ENCODE assay signal across 17 cellular contexts in the genomic region with DNA sequence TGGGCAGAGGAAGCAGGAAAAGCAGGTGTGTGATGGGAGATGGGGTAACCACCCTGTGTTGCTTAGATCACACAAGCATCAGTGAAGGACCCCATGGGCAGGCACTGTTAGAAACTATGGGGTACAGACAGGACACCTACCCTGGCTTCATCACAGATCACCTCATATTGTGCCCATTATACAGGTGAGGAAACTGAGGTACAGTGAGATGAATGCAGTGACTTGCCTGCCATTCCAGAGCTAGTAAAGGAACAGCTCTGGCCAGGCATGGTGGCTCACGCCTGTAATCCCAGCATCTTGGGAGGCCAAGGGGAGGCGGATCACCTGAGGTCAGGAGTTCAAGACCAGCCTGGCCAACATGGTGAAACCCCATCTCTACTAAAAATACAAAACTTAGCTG. TPM values are rescaled to one million over a fixed set of nuclear protein-coding genes. Genes with fewer than 3 reads are reported as not detected.
A peak's percentile ranks its signal among the peaks of the same experiment; 100 is the strongest.
DNase-seq lines count a peak whose midpoint lies in the region; ATAC-seq, FAIRE-seq and TF ChIP-seq lines count a peak whose summit lies in the region.
"Had no signal": no experiment of that assay in that cellular context is flagged by ENCODE, and none has a peak within 500 bp of the region (broad histone marks: within the 10 kb centered on the region; RNA-seq: fewer than 3 reads in every experiment).

No MANE protein-coding gene starts in this region.

- H2BK5ac ChIP-seq in IMR-90 (ENCODE audit: low read depth, low read length, poor library complexity, severe bottlenecking) (no peak overlapping the region), H1 (ENCODE audit: low read depth, low read length) (0 out of 2 replicates have a peak overlapping the region, but pooled peaks have one; percentile 55)

- H3K27me3 Mint-ChIP-seq in activated CD4-positive, alpha-beta T cell treated with anti-CD3 and anti-CD28 coated beads for 36 hours: no peaks in the 10 kb centered on the region

- H3K14ac ChIP-seq in IMR-90 (replicated peaks; ENCODE audit: low read depth, low read length) (no peak overlapping the region), H1 (ENCODE audit: insufficient read length) (no peak overlapping the region)

- intact Hi-C loops in IMR-90 (cut with micrococcal nuclease) (no loop called here), posterior vena cava (cut with DNase I) (loop anchor here in 1 of 2 donors (10.0 kb wide), 1 partner anchor 312 kb away; no protein-coding TSS in a partner anchor)
- intact Hi-C loops in activated CD4-positive, alpha-beta T cell treated with anti-CD3 and anti-CD28 coated beads for 36 hours (cut with DNase I, micrococcal nuclease): no loop called here

- peaks cover 0 to 2% of the 10 kb centered on the region in 2 experiments; a peak in 1 of 4 replicates for H3K79me1 ChIP-seq in IMR-90 (ENCODE audit: low read depth in 1 of 2, low read length in 2 of 2)
- H3K79me1 ChIP-seq in H1 (ENCODE audit: low read depth, low read length): no peaks in the 10 kb centered on the region

- H3K36me3 Mint-ChIP-seq in activated CD4-positive, alpha-beta T cell treated with anti-CD3 and anti-CD28 coated beads for 36 hours (ENCODE audit: low read depth): no peaks in the 10 kb centered on the region
- H3K36me3 Mint-ChIP-seq: CD8-positive, alpha-beta T cell had no signal

- H2BK120ac ChIP-seq in IMR-90 (ENCODE audit: low read depth, low read length) (no peak overlapping the region), H1 (replicated peaks; ENCODE audit: low read depth, low read length) (no peak overlapping the region)

- H4K20me1 ChIP-seq in IMR-90 (ENCODE audit: insufficient read depth, low read length): peaks cover 6% of the 10 kb centered on the region; the same call in 1 of the 2 replicates
- no peaks in the 10 kb centered on the region for H4K20me1 ChIP-seq in H1 (replicated peaks in 1 of 2; ENCODE audit: control insufficient read depth in 1 of 2, insufficient read depth in 2 of 2, low read length in 2 of 2)

- H3K36me3 ChIP-seq in IMR-90 (ENCODE audit: control insufficient read depth, insufficient read depth, low read length): peaks cover 3% of the 10 kb centered on the region; the same call in 1 of the 2 replicates
- no peaks in the 10 kb centered on the region; a peak in 1 of 8 replicates for H3K36me3 ChIP-seq in H1 (ENCODE audit: control insufficient read depth in 2 of 4, insufficient read depth in 4 of 4, low read length in 3 of 4)

- no peak for ATAC-seq in IMR-90 (ENCODE audit: low read depth)
- no peak for ATAC-seq in activated CD4-positive, alpha-beta T cell treated with anti-CD3 and anti-CD28 coated beads for 36 hours
- ATAC-seq: CD8-positive, alpha-beta T cell; GM23338; HCT116 had no signal

- no peak overlapping the region for H3K23ac ChIP-seq in IMR-90 (ENCODE audit: low read depth, low read length)
- H3K23ac ChIP-seq in H1 (ENCODE audit: insufficient read length): no peak overlapping the region

- no peak for DNase-seq in IMR-90
- no peak for DNase-seq in H1 (ENCODE audit: low read depth in 1 of 2, low spot score in 2 of 2)
- DNase-seq in posterior vena cava (ENCODE audit: low spot score): peak; percentile 30
- no peak for DNase-seq in activated CD4-positive, alpha-beta T cell treated with anti-CD3 and anti-CD28 coated beads for 36 hours
- DNase-seq in AG20443 (ENCODE audit: low spot score): no peak
- no peak for DNase-seq in NCI-H1048 (lab: John Stamatoyannopoulos, UW)
- no peak for DNase-seq in RWPE1 (ENCODE audit: low spot score)
- DNase-seq: Calu3; CD8-positive, alpha-beta T cell; DMS79 treated with DMSO at 0.1 percent for 48 hours; GF-D8; HFFc6 had no signal

- peaks cover 2% of the 10 kb centered on the region; the same call in 1 of the 2 replicates for H3K9me1 ChIP-seq in IMR-90 (ENCODE audit: insufficient read depth, low read length)

- H4K5ac ChIP-seq in IMR-90 (ENCODE audit: low read depth, low read length) (no peak overlapping the region), H1 (ENCODE audit: insufficient read length, low read depth, low read length) (no peak overlapping the region)

- H3K4ac ChIP-seq in IMR-90 (ENCODE audit: low read depth, low read length): no peak overlapping the region
- no peak overlapping the region for H3K4ac ChIP-seq in H1 (replicated peaks; ENCODE audit: insufficient read length, low read depth, low read length)

- H3K56ac ChIP-seq in IMR-90 (ENCODE audit: extremely low read depth, insufficient read depth, low read length) (no peak overlapping the region), H1 (replicated peaks; ENCODE audit: insufficient read length, low read depth, low read length) (no peak overlapping the region)

- CTCF ChIA-PET in IMR-90 (lab: Yijun Ruan, JAX) (no interaction called here), H1 (lab: Charles Lee; ENCODE audit: partially characterized antibody) (interaction anchor here (1.0 to 6.1 kb wide), 8 partner anchors 19 to 112 kb away, joined by 3 to 163 read pairs (median 4); no protein-coding TSS in a partner anchor), RWPE1 (lab: Yijun Ruan, JAX) (interaction anchor here (1.3 kb wide), 1 partner anchor 112 kb away, joined by 7 read pairs; no protein-coding TSS in a partner anchor)
- CTCF ChIA-PET in activated CD4-positive, alpha-beta T cell treated with anti-CD3 and anti-CD28 coated beads for 36 hours (lab: Charles Lee): interaction anchor here (0.6 to 0.8 kb wide), 2 partner anchors 10 to 15 kb away, joined by 4 to 6 read pairs; no protein-coding TSS in a partner anchor

- no peak overlapping the region for H4K8ac ChIP-seq in IMR-90 (ENCODE audit: low read depth in 2 of 2, low read length in 2 of 2)
- H4K8ac ChIP-seq in H1 (ENCODE audit: extremely low read depth, insufficient read depth, low read length): no peak overlapping the region

- H2AK5ac ChIP-seq in IMR-90 (ENCODE audit: low read depth, low read length) (no peak overlapping the region), H1 (ENCODE audit: low read depth, low read length) (no peak overlapping the region)

- TF ChIP-seq POLR2A in IMR-90 (IDR thresholded peaks at IDR 0.05; ENCODE audit: low read depth, low read length) (no peak), H1 (IDR thresholded peaks at IDR 0.05; ENCODE audit: control extremely low read depth in 1 of 2, low read depth in 2 of 2, low read length in 2 of 2) (no peak)

- H3K18ac ChIP-seq in IMR-90 (ENCODE audit: low read depth, low read length): no peak overlapping the region
- peak overlapping the region; percentile 9; the same call in 1 of the 2 replicates for H3K18ac ChIP-seq in H1 (ENCODE audit: extremely low read depth, low read length)

- no peak overlapping the region for H3K4me3 Mint-ChIP-seq in activated CD4-positive, alpha-beta T cell treated with anti-CD3 and anti-CD28 coated beads for 36 hours
- H3K4me3 Mint-ChIP-seq: CD8-positive, alpha-beta T cell; GM23338; HFFc6 had no signal

- POLR2A ChIA-PET in IMR-90 (lab: Charles Lee; ENCODE audit: unreplicated experiment) (no interaction called here), H1 (lab: Charles Lee; ENCODE audit: partially characterized antibody) (interaction anchor here (1.0 to 9.0 kb wide), 5 partner anchors 8 to 81 kb away, joined by 3 to 85 read pairs (median 4); no protein-coding TSS in a partner anchor), RWPE1 (lab: Yijun Ruan, JAX; ENCODE audit: low non-redundant PET) (no interaction called here)
- POLR2A ChIA-PET in activated CD4-positive, alpha-beta T cell treated with anti-CD3 and anti-CD28 coated beads for 36 hours (lab: Charles Lee): no interaction called here

- WGBS in IMR-90 (ENCODE audit: extremely low coverage in 2 of 2, insufficient read length in 1 of 2), 2 experiments: 100% methylated on average over 1 of the region's 2 CpGs; no CpG with 5 or more reads in 1 of the 2 experiments
- 85% methylated on average over 2 of the region's 2 CpGs; no CpG with 5 or more reads in 1 of the 2 experiments for WGBS in H1 (ENCODE audit: extremely low coverage in 1 of 2, insufficient coverage in 1 of 2, insufficient read length in 1 of 2, insufficient replicate concordance in 2 of 2, low coverage in 1 of 2, low lambda C conversion rate in 2 of 2, missing lambda C conversion rate in 1 of 2), 2 experiments

- H3K9me3 Mint-ChIP-seq in activated CD4-positive, alpha-beta T cell treated with anti-CD3 and anti-CD28 coated beads for 36 hours (ENCODE audit: low read depth): no peaks in the 10 kb centered on the region
- H3K9me3 Mint-ChIP-seq: CD8-positive, alpha-beta T cell; GM23338; HFFc6 had no signal

- peak overlapping the region; percentile 40; the same call in 1 of the 2 replicates for H2BK12ac ChIP-seq in H1 (ENCODE audit: low read depth, low read length)

- H3K79me2 ChIP-seq in H1 (ENCODE audit: control insufficient read depth in 1 of 2, insufficient read depth in 2 of 2, low read length in 2 of 2): no peaks in the 10 kb centered on the region

- H2BK15ac ChIP-seq in IMR-90 (ENCODE audit: low read depth, low read length): no peak overlapping the region
- 0 out of 2 replicates have a peak overlapping the region, but pooled peaks have one; percentile 2 for H2BK15ac ChIP-seq in H1 (ENCODE audit: low read length)

- FAIRE-seq in H1 (lab: Jason Lieb, UNC): no peak
- FAIRE-seq: A204.1, HTR-8/SVneo had no signal

- no peak overlapping the region for H4K91ac ChIP-seq in IMR-90 (ENCODE audit: insufficient read depth, low read depth, low read length)
- H4K91ac ChIP-seq in H1 (replicated peaks; ENCODE audit: insufficient read length, low read length): no peak overlapping the region

- no peaks in the 10 kb centered on the region for H3K9me3 ChIP-seq in IMR-90 (ENCODE audit: control insufficient read depth, insufficient read depth, low read length)
- no peaks in the 10 kb centered on the region for H3K9me3 ChIP-seq in H1 (ENCODE audit: insufficient read depth in 2 of 2, low read depth in 1 of 2, low read length in 1 of 2)
- H3K9me3 ChIP-seq: BLaER1 treated with 17β-estradiol and CSF1 and Interleukin-3, amounts not matched to agents 10 nM and 100 nM had no signal

- H2BK20ac ChIP-seq in IMR-90 (ENCODE audit: low read depth, low read length) (no peak overlapping the region), H1 (ENCODE audit: low read length) (no peak overlapping the region)

- H2AK9ac ChIP-seq in IMR-90 (replicated peaks; ENCODE audit: low read depth, low read length, poor library complexity): peak overlapping the region; percentile 70

- H3K27ac Mint-ChIP-seq in activated CD4-positive, alpha-beta T cell treated with anti-CD3 and anti-CD28 coated beads for 36 hours: no peak overlapping the region
- H3K27ac Mint-ChIP-seq: CD8-positive, alpha-beta T cell; HFFc6 had no signal

- TF ChIP-seq RAD21 in IMR-90 (IDR thresholded peaks at IDR 0.05; ENCODE audit: low read length): no peak
- no peak for TF ChIP-seq RAD21 in H1 (IDR thresholded peaks at IDR 0.05 in 1 of 2, conservative IDR thresholded peaks at IDR 0.05 in 1 of 2; ENCODE audit: low read depth in 2 of 2, low read length in 2 of 2)

- no peaks in the 10 kb centered on the region for H3K23me2 ChIP-seq in H1 (ENCODE audit: low read depth, low read length)

- peaks cover 10% of the 10 kb centered on the region for H3K4me1 Mint-ChIP-seq in activated CD4-positive, alpha-beta T cell treated with anti-CD3 and anti-CD28 coated beads for 36 hours

- no peak overlapping the region for H2AFZ ChIP-seq in IMR-90 (replicated peaks; ENCODE audit: low read length, poor library complexity)
- no peak overlapping the region for H2AFZ ChIP-seq in H1 (ENCODE audit: low read length)
- H2AFZ ChIP-seq: GM23338 had no signal

- no peak for TF ChIP-seq EP300 in H1 (IDR thresholded peaks at IDR 0.05; ENCODE audit: borderline replicate concordance in 1 of 2, low read depth in 2 of 2, low read length in 2 of 2)

- H3K4me1 ChIP-seq in IMR-90 (ENCODE audit: control insufficient read depth, insufficient read depth, low read length): no peaks in the 10 kb centered on the region
- peaks cover 6 to 20% (median 11%) of the 10 kb centered on the region in 4 experiments for H3K4me1 ChIP-seq in H1 (replicated peaks in 1 of 4; ENCODE audit: control insufficient read depth in 3 of 4, insufficient read depth in 4 of 4, low read length in 3 of 4)

- in situ Hi-C loops in IMR-90 (cut with MboI; ENCODE audit: low sequenced_read_pairs): no loop called here

- dilution Hi-C loops in IMR-90 (cut with HindIII; ENCODE audit: low sequenced_read_pairs, unreplicated experiment): no loop called here

- H3K4me3 ChIP-seq in IMR-90 (ENCODE audit: insufficient read depth, low read depth, low read length) (no peak overlapping the region), H1 (ENCODE audit: extremely low read depth in 1 of 4, insufficient read depth in 2 of 4, low read depth in 3 of 4, low read length in 4 of 4) (no peak overlapping the region)
- H3K4me3 ChIP-seq: BLaER1 treated with 17β-estradiol and CSF1 and Interleukin-3, amounts not matched to agents 10 nM and 100 nM had no signal

- H3K27me3 ChIP-seq in IMR-90 (ENCODE audit: control insufficient read depth, insufficient read depth, low read length) (no peaks in the 10 kb centered on the region), H1 (replicated peaks in 1 of 4; ENCODE audit: control insufficient read depth in 3 of 4, extremely low read depth in 1 of 4, insufficient read depth in 3 of 4, low read length in 3 of 4) (no peaks in the 10 kb centered on the region)
- H3K27me3 ChIP-seq: BLaER1 treated with 17β-estradiol and CSF1 and Interleukin-3, amounts not matched to agents 10 nM and 100 nM had no signal

- H3K9ac ChIP-seq in IMR-90 (ENCODE audit: low read depth, low read length) (no peak overlapping the region), H1 (replicated peaks in 1 of 4; ENCODE audit: extremely low read depth in 1 of 4, low read depth in 3 of 4, low read length in 3 of 4) (no peak overlapping the region)

- H3K27ac ChIP-seq in IMR-90 (ENCODE audit: insufficient read depth, low read length) (no peak overlapping the region), H1 (ENCODE audit: low read depth, low read length) (no peak overlapping the region), RWPE1 (no peak overlapping the region)
- H3K27ac ChIP-seq: BLaER1 treated with 17β-estradiol and CSF1 and Interleukin-3, amounts not matched to agents 10 nM and 100 nM had no signal

- H3K4me2 ChIP-seq in IMR-90 (ENCODE audit: low read depth, low read length): no peak overlapping the region
- no peak overlapping the region for H3K4me2 ChIP-seq in H1 (ENCODE audit: insufficient read depth in 1 of 2, low read depth in 2 of 2, low read length in 2 of 2)

- TF ChIP-seq CTCF in IMR-90 (conservative IDR thresholded peaks at IDR 0.05; ENCODE audit: low read depth, low read length) (no peak), H1 (IDR thresholded peaks at IDR 0.05; ENCODE audit: control extremely low read depth in 1 of 3, insufficient read depth in 1 of 3, low read depth in 1 of 3, low read length in 3 of 3) (no peak), RWPE1 (conservative IDR thresholded peaks at IDR 0.05; ENCODE audit: low read depth) (no peak)

- no TSS peak for BruUV-seq in IMR-90 (replicated peaks; lab: Mats Ljungman, UMichigan)

RNA-seq across cellular contexts. Expression of a gene that starts 5.9 kb away (rescaled TPM):
- total RNA-seq in IMR-90 (2012; rRNA removed): 6.6 and 7.2 TPM in 2 replicates
- polyA plus RNA-seq in IMR-90 (2012; rRNA removed): 17.3 and 19.9 TPM in 2 replicates
- polyA plus RNA-seq in IMR-90 (2012; cell fraction: cytosol; rRNA removed): 13.2 and 14.5 TPM in 2 replicates
- polyA plus RNA-seq in IMR-90 (2012; cell fraction: nucleus; rRNA removed; ENCODE audit: low replicate concordance): 17.4 and 22.9 TPM in 2 replicates
- total RNA-seq in H1 (2021; fragmentation: NEBNext Ultra II Directional; extraction: Animal tissue kit (Norgen Biotek cat#: 25700)): 56.5 and 58.5 TPM in 2 replicates
- 19.3 and 24.4 TPM in 2 replicates for polyA plus RNA-seq in H1 (2011; rRNA removed)
- polyA plus RNA-seq in H1 (2011; cell fraction: cytosol; rRNA removed): 18.1 TPM
- polyA plus RNA-seq in H1 (2011; cell fraction: nucleus; rRNA removed): 32.7 TPM
- polyA plus RNA-seq in H1 (2012, experiment 1 of 2): 29.2 to 30.7 TPM (median 29.5 TPM) in 4 replicates
- polyA plus RNA-seq in H1 (2012, experiment 2 of 2): 25.5 TPM
- polyA plus RNA-seq in H1 (2013, experiment 1 of 2): 30.7 TPM
- 28.7 TPM for polyA plus RNA-seq in H1 (2013, experiment 2 of 2)
- polyA minus RNA-seq in H1 (2011; rRNA and poly(A)+ RNA removed): 22.4 and 28.2 TPM in 2 replicates
- 38.7 TPM for polyA minus RNA-seq in H1 (2011; cell fraction: cytosol; rRNA and poly(A)+ RNA removed)
- 28.2 TPM for polyA minus RNA-seq in H1 (2011; cell fraction: nucleus; rRNA and poly(A)+ RNA removed)
- total RNA-seq in posterior vena cava: 10 to 100 TPM; 20.5 to 24.5 TPM
- 10 to 100 TPM; 24.3 to 24.9 TPM for total RNA-seq in activated CD4-positive, alpha-beta T cell treated with anti-CD3 and anti-CD28 coated beads for 36 hours

RNA-seq across cellular contexts. Expression of a gene that starts 19.8 kb away (rescaled TPM):
- total RNA-seq in IMR-90 (2012; rRNA removed) (10.0 and 11.9 TPM in 2 replicates), posterior vena cava (10 to 100 TPM; 11.8 to 15.1 TPM)
- polyA plus RNA-seq in IMR-90 (2012; rRNA removed) (29.9 and 39.0 TPM in 2 replicates), H1 (2011; rRNA removed) (78.7 and 112 TPM in 2 replicates)
- 34.0 and 34.1 TPM in 2 replicates for polyA plus RNA-seq in IMR-90 (2012; cell fraction: cytosol; rRNA removed)
- 23.5 and 34.0 TPM in 2 replicates for polyA plus RNA-seq in IMR-90 (2012; cell fraction: nucleus; rRNA removed; ENCODE audit: low replicate concordance)
- total RNA-seq in H1 (2021; fragmentation: NEBNext Ultra II Directional; extraction: Animal tissue kit (Norgen Biotek cat#: 25700)): 99.7 and 104 TPM in 2 replicates
- polyA plus RNA-seq in H1 (2011; cell fraction: cytosol; rRNA removed): 111 TPM
- polyA plus RNA-seq in H1 (2011; cell fraction: nucleus; rRNA removed): 95.2 TPM
- 78.1 to 103 TPM (median 96.8 TPM) in 4 replicates for polyA plus RNA-seq in H1 (2012, experiment 1 of 2)
- 96.2 TPM for polyA plus RNA-seq in H1 (2012, experiment 2 of 2)
- polyA plus RNA-seq in H1 (2013, experiment 1 of 2): 70.5 TPM
- polyA plus RNA-seq in H1 (2013, experiment 2 of 2): 71.0 TPM
- 17.8 and 20.3 TPM in 2 replicates for polyA minus RNA-seq in H1 (2011; rRNA and poly(A)+ RNA removed)
- polyA minus RNA-seq in H1 (2011; cell fraction: cytosol; rRNA and poly(A)+ RNA removed): 41.1 TPM
- polyA minus RNA-seq in H1 (2011; cell fraction: nucleus; rRNA and poly(A)+ RNA removed): 32.2 TPM
- total RNA-seq in activated CD4-positive, alpha-beta T cell treated with anti-CD3 and anti-CD28 coated beads for 36 hours: 10 to 100 TPM; 25.7 to 26.2 TPM
